Comparison of ENCODE assay signal across 24 cellular contexts in the genomic region with DNA sequence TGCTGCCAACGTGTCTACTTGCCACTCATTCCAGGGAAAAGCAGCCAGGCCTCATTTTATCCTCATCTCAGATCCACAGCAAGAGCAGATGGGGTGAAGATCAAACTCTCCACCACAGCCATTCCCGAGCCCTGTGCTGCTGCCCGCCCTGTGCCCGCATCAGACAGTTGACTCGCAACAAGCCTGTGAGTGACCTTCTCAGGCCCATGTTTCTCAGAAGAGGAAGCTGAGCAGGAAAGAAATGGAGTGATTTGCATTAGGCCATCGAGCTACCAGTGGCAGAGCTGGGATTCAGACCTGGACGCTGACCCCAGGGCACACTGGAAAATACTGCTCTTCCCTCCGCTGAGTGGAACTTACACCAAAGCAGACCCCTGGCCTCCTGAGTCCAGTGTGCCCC. TPM values are rescaled to one million over a fixed set of nuclear protein-coding genes. Genes with fewer than 3 reads are reported as not detected.
DNase-seq lines count a peak whose midpoint lies in the region; ATAC-seq and TF ChIP-seq lines count a peak whose summit lies in the region.
"Had no signal": no experiment of that assay in that cellular context is flagged by ENCODE, and none has a peak within 500 bp of the region (broad histone marks: within the 10 kb centered on the region; RNA-seq: fewer than 3 reads in every experiment).

No MANE protein-coding gene starts in this region.

- H3K79me2 ChIP-seq in parathyroid adenoma, result no peaks in the 10 kb centered on the region

- no peak for ATAC-seq in activated CD8-positive, alpha-beta memory T cell treated with anti-CD3 and anti-CD28 coated beads, Interleukin-2, amount 10 ng/mL, durations not matched to agents 7 days and 5 days
- no peak for ATAC-seq in activated naive CD8-positive, alpha-beta T cell treated with anti-CD3 and anti-CD28 coated beads, Interleukin-2, amount 50 U/mL, for 24 hours
- ATAC-seq: A549, Panc1 had no signal

- CTCF ChIA-PET in activated CD8-positive, alpha-beta memory T cell treated with anti-CD3 and anti-CD28 coated beads, Interleukin-2, amount 10 ng/mL, durations not matched to agents 7 days and 5 days (lab: Charles Lee), result no interaction called here

- no peaks in the 10 kb centered on the region for H3K36me3 Mint-ChIP-seq in activated CD8-positive, alpha-beta memory T cell treated with anti-CD3 and anti-CD28 coated beads, Interleukin-2, amount 10 ng/mL, durations not matched to agents 7 days and 5 days
- H3K36me3 Mint-ChIP-seq in activated naive CD8-positive, alpha-beta T cell treated with anti-CD3 and anti-CD28 coated beads, Interleukin-2, amount 50 U/mL, for 24 hours (ENCODE audit: low read depth), result peaks cover 2% of the 10 kb centered on the region

- peak overlapping the region; percentile 55 for H3K4me3 ChIP-seq in Jurkat, Clone E6-1 (ENCODE audit: low read length)
- H3K4me3 ChIP-seq in parathyroid adenoma (ENCODE audit: low read depth, low read length) (no peak overlapping the region), H7 (ENCODE audit: insufficient read depth, low read depth, low read length) (no peak overlapping the region)
- H3K4me3 ChIP-seq: A549, esophagus squamous epithelium, GM23248, SJSA1, thoracic aorta had no signal

- no peaks in the 10 kb centered on the region for H3K4me1 ChIP-seq in parathyroid adenoma
- H3K4me1 ChIP-seq: A549 had no signal

- H3K4me2 ChIP-seq in parathyroid adenoma (ENCODE audit: low read length), result no peak overlapping the region
- H3K4me2 ChIP-seq: A549 had no signal

- no peak for DNase-seq in activated CD8-positive, alpha-beta memory T cell treated with anti-CD3 and anti-CD28 coated beads, Interleukin-2, amount 10 ng/mL, durations not matched to agents 7 days and 5 days
- DNase-seq in activated CD8-positive, alpha-beta memory T cell treated with anti-CD3 and anti-CD28 coated beads for 24 hours, result no peak
- DNase-seq in Jurkat, Clone E6-1 (ENCODE audit: low read depth, low spot score), result no peak
- no peak for DNase-seq in activated naive CD8-positive, alpha-beta T cell treated with anti-CD3 and anti-CD28 coated beads, Interleukin-2, amount 50 U/mL, for 24 hours
- no peak for DNase-seq in GF-D8 (lab: John Stamatoyannopoulos, UW)
- DNase-seq in H7, result no peak
- DNase-seq in AG08395 (ENCODE audit: low spot score), result no peak
- DNase-seq: activated CD4-positive, CD25-positive, alpha-beta regulatory T cell treated with anti-CD3 and anti-CD28 coated beads, Interleukin-2, amount 50 U/mL, for 72 hours; activated effector memory CD4-positive, alpha-beta T cell treated with Interleukin-2 at 50 U/mL for 16 hours; amniotic stem cell; esophagus squamous epithelium; GM23248; KBM-7; midbrain; NCI-H1417; nucleus accumbens; retina; T-helper 9 cell had no signal

- H3K27ac Mint-ChIP-seq in activated CD8-positive, alpha-beta memory T cell treated with anti-CD3 and anti-CD28 coated beads, Interleukin-2, amount 10 ng/mL, durations not matched to agents 7 days and 5 days, result no peak overlapping the region
- H3K27ac Mint-ChIP-seq in activated naive CD8-positive, alpha-beta T cell treated with anti-CD3 and anti-CD28 coated beads, Interleukin-2, amount 50 U/mL, for 24 hours, result peak overlapping the region; percentile 8

- peaks cover 26% of the 10 kb centered on the region for H3K27me3 Mint-ChIP-seq in activated CD8-positive, alpha-beta memory T cell treated with anti-CD3 and anti-CD28 coated beads, Interleukin-2, amount 10 ng/mL, durations not matched to agents 7 days and 5 days
- H3K27me3 Mint-ChIP-seq in activated naive CD8-positive, alpha-beta T cell treated with anti-CD3 and anti-CD28 coated beads, Interleukin-2, amount 50 U/mL, for 24 hours, result no peaks in the 10 kb centered on the region

- peak overlapping the region; percentile 1 for H3K4me3 Mint-ChIP-seq in activated CD8-positive, alpha-beta memory T cell treated with anti-CD3 and anti-CD28 coated beads, Interleukin-2, amount 10 ng/mL, durations not matched to agents 7 days and 5 days
- H3K4me3 Mint-ChIP-seq in activated naive CD8-positive, alpha-beta T cell treated with anti-CD3 and anti-CD28 coated beads, Interleukin-2, amount 50 U/mL, for 24 hours, result peak overlapping the region; percentile 71

- no peak for TF ChIP-seq CTCF in parathyroid adenoma (IDR thresholded peaks at IDR 0.05)

- H3K27ac ChIP-seq in parathyroid adenoma, result peak overlapping the region; percentile 11
- H3K27ac ChIP-seq: A549, C4-2B, esophagus squamous epithelium, GM23248, SJSA1, thoracic aorta had no signal

- no peaks in the 10 kb centered on the region for H3K9me3 Mint-ChIP-seq in activated CD8-positive, alpha-beta memory T cell treated with anti-CD3 and anti-CD28 coated beads, Interleukin-2, amount 10 ng/mL, durations not matched to agents 7 days and 5 days (ENCODE audit: low read depth)
- H3K9me3 Mint-ChIP-seq in activated naive CD8-positive, alpha-beta T cell treated with anti-CD3 and anti-CD28 coated beads, Interleukin-2, amount 50 U/mL, for 24 hours, result no peaks in the 10 kb centered on the region

- H3K27me3 ChIP-seq in parathyroid adenoma (ENCODE audit: control insufficient read depth, insufficient read depth, low read length) (no peaks in the 10 kb centered on the region), H7 (ENCODE audit: control insufficient read depth, insufficient read depth, low read length) (peaks cover 1% of the 10 kb centered on the region; the same call in 1 of the 2 replicates)

- peaks cover 53% of the 10 kb centered on the region for H3K4me1 Mint-ChIP-seq in activated CD8-positive, alpha-beta memory T cell treated with anti-CD3 and anti-CD28 coated beads, Interleukin-2, amount 10 ng/mL, durations not matched to agents 7 days and 5 days
- H3K4me1 Mint-ChIP-seq in activated naive CD8-positive, alpha-beta T cell treated with anti-CD3 and anti-CD28 coated beads, Interleukin-2, amount 50 U/mL, for 24 hours, result peaks cover 65% of the 10 kb centered on the region

- no peaks in the 10 kb centered on the region for H3K9me3 ChIP-seq in parathyroid adenoma (ENCODE audit: control insufficient read depth, low read length)
- H3K9me3 ChIP-seq: A549, esophagus squamous epithelium, SJSA1, thoracic aorta had no signal

- peak overlapping the region; percentile 50 for H2AFZ ChIP-seq in parathyroid adenoma
- H2AFZ ChIP-seq: GM23248 had no signal

- H3K9ac ChIP-seq in parathyroid adenoma, result no peak overlapping the region
- H3K9ac ChIP-seq: GM23248 had no signal

- H3K36me3 ChIP-seq in parathyroid adenoma (ENCODE audit: control insufficient read depth, insufficient read depth, low read length), result no peaks in the 10 kb centered on the region
- no peaks in the 10 kb centered on the region for H3K36me3 ChIP-seq in H7 (replicated peaks; ENCODE audit: control insufficient read depth, insufficient read depth, low read length)
- H3K36me3 ChIP-seq: esophagus squamous epithelium, SJSA1, thoracic aorta had no signal

RNA-seq across cellular contexts. Expression of a gene that starts 1.2 kb away (rescaled TPM):
- total RNA-seq in activated CD8-positive, alpha-beta memory T cell treated with anti-CD3 and anti-CD28 coated beads, Interleukin-2, amount 10 ng/mL, durations not matched to agents 7 days and 5 days, result under 1 TPM; 0.14 to 0.47 TPM
- polyA plus RNA-seq in Jurkat, Clone E6-1 (2012; ENCODE audit: insufficient read depth, insufficient read length), result 5.9 TPM
- not detected in 2 replicates for total RNA-seq in H7 (2014; rRNA removed; shearing (Covaris generic))
- total RNA-seq: GM23248 had no signal
- polyA plus RNA-seq: A549, GM23248 had no signal

RNA-seq across cellular contexts. Expression of a gene that starts 43.8 kb away (rescaled TPM):
- total RNA-seq in activated CD8-positive, alpha-beta memory T cell treated with anti-CD3 and anti-CD28 coated beads, Interleukin-2, amount 10 ng/mL, durations not matched to agents 7 days and 5 days, result 1 to 10 TPM; 5.6 to 6.5 TPM
- 15.9 TPM for polyA plus RNA-seq in Jurkat, Clone E6-1 (2012; ENCODE audit: insufficient read depth, insufficient read length)
- 8.2 and 10.8 TPM in 2 replicates for total RNA-seq in H7 (2014; rRNA removed; shearing (Covaris generic))

RNA-seq across cellular contexts. Expression of a gene that starts 47.7 kb away (rescaled TPM):
- 100 to 1,000 TPM; 139 to 147 TPM for total RNA-seq in activated CD8-positive, alpha-beta memory T cell treated with anti-CD3 and anti-CD28 coated beads, Interleukin-2, amount 10 ng/mL, durations not matched to agents 7 days and 5 days
- 236 TPM for polyA plus RNA-seq in Jurkat, Clone E6-1 (2012; ENCODE audit: insufficient read depth, insufficient read length)
- total RNA-seq in H7 (2014; rRNA removed; shearing (Covaris generic)), result 144 and 147 TPM in 2 replicates
